16 cellular contexts compared by ENCODE assay signal in genomic region chr11:124752471-124753100, GRCh38. TPM values are rescaled to one million over a fixed set of nuclear protein-coding genes. Genes with fewer than 3 reads are reported as not detected.
DNase-seq lines count a peak whose midpoint lies in the region; ATAC-seq and TF ChIP-seq lines count a peak whose summit lies in the region.
"Had no signal": no experiment of that assay in that cellular context is flagged by ENCODE, and none has a peak within 500 bp of the region (broad histone marks: within the 10 kb centered on the region; RNA-seq: fewer than 3 reads in every experiment).

No MANE protein-coding gene starts in this region.

- no peak for TF ChIP-seq CTCF in CD8-positive, alpha-beta T cell (IDR thresholded peaks at IDR 0.05)
- TF ChIP-seq CTCF in lower lobe of right lung (IDR thresholded peaks at IDR 0.05) (no peak), MM.1S (IDR thresholded peaks at IDR 0.05; ENCODE audit: low read length) (no peak)

- no peak for ATAC-seq in CD8-positive, alpha-beta T cell
- ATAC-seq in activated naive CD8-positive, alpha-beta T cell treated with anti-CD3 and anti-CD28 coated beads, Interleukin-2, amount 50 U/mL, for 24 hours, result no peak
- peak in 1 of 2 donors; percentile 4 for ATAC-seq in lower lobe of right lung
- no peak for ATAC-seq in left lobe of liver
- no peak for ATAC-seq in activated CD4-positive, alpha-beta T cell treated with anti-CD3 and anti-CD28 coated beads for 36 hours
- ATAC-seq: HCT116 had no signal

- no peaks in the 10 kb centered on the region for H3K36me3 Mint-ChIP-seq in CD8-positive, alpha-beta T cell
- no peaks in the 10 kb centered on the region for H3K36me3 Mint-ChIP-seq in activated naive CD8-positive, alpha-beta T cell treated with anti-CD3 and anti-CD28 coated beads, Interleukin-2, amount 50 U/mL, for 24 hours (ENCODE audit: low read depth)
- no peaks in the 10 kb centered on the region for H3K36me3 Mint-ChIP-seq in activated CD4-positive, alpha-beta T cell treated with anti-CD3 and anti-CD28 coated beads for 36 hours (ENCODE audit: low read depth)

- H3K4me3 ChIP-seq in CD8-positive, alpha-beta T cell (ENCODE audit: low read depth, low read length), result no peak overlapping the region
- peak overlapping the region; percentile 37 for H3K4me3 ChIP-seq in H7 (ENCODE audit: insufficient read depth, low read depth, low read length)
- H3K4me3 ChIP-seq in lower lobe of right lung, result peak overlapping the region; percentile 49
- H3K4me3 ChIP-seq in MM.1S (ENCODE audit: low read length), result no peak overlapping the region

- no peaks in the 10 kb centered on the region for H3K79me2 ChIP-seq in MM.1S (ENCODE audit: low read length)

- H3K27me3 Mint-ChIP-seq in CD8-positive, alpha-beta T cell (ENCODE audit: low read depth), result peaks cover 23% of the 10 kb centered on the region
- H3K27me3 Mint-ChIP-seq in activated naive CD8-positive, alpha-beta T cell treated with anti-CD3 and anti-CD28 coated beads, Interleukin-2, amount 50 U/mL, for 24 hours, result peaks cover 16% of the 10 kb centered on the region
- peaks cover 13% of the 10 kb centered on the region for H3K27me3 Mint-ChIP-seq in activated CD4-positive, alpha-beta T cell treated with anti-CD3 and anti-CD28 coated beads for 36 hours
- H3K27me3 Mint-ChIP-seq: naive B cell had no signal

- no peak overlapping the region for H3K9ac ChIP-seq in MM.1S (ENCODE audit: low read length)

- no peaks in the 10 kb centered on the region for H3K4me1 ChIP-seq in CD8-positive, alpha-beta T cell (ENCODE audit: insufficient read depth, low read length)
- H3K4me1 ChIP-seq in lower lobe of right lung, result peaks cover 73% of the 10 kb centered on the region
- H3K4me1 ChIP-seq in MM.1S (ENCODE audit: low read length), result peaks cover 8% of the 10 kb centered on the region

- no peaks in the 10 kb centered on the region for H3K9me3 Mint-ChIP-seq in CD8-positive, alpha-beta T cell
- H3K9me3 Mint-ChIP-seq in activated naive CD8-positive, alpha-beta T cell treated with anti-CD3 and anti-CD28 coated beads, Interleukin-2, amount 50 U/mL, for 24 hours, result no peaks in the 10 kb centered on the region
- H3K9me3 Mint-ChIP-seq in activated CD4-positive, alpha-beta T cell treated with anti-CD3 and anti-CD28 coated beads for 36 hours (ENCODE audit: low read depth), result no peaks in the 10 kb centered on the region
- H3K9me3 Mint-ChIP-seq: naive B cell; stimulated activated naive CD8-positive, alpha-beta T cell treated with anti-CD3 and anti-CD28 coated beads, Interleukin-15, amount 100 ng/mL, for 72 hours had no signal

- no peak overlapping the region for H2AFZ ChIP-seq in MM.1S (ENCODE audit: low read length)

- no peak overlapping the region for H3K27ac ChIP-seq in CD8-positive, alpha-beta T cell (ENCODE audit: low read depth, low read length)
- peak overlapping the region; percentile 84 for H3K27ac ChIP-seq in lower lobe of right lung
- no peak overlapping the region for H3K27ac ChIP-seq in MM.1S (ENCODE audit: low read length)
- H3K27ac ChIP-seq: sigmoid colon had no signal

- H3K36me3 ChIP-seq in CD8-positive, alpha-beta T cell (ENCODE audit: insufficient read depth, low read length), result no peaks in the 10 kb centered on the region
- no peaks in the 10 kb centered on the region for H3K36me3 ChIP-seq in H7 (replicated peaks; ENCODE audit: control insufficient read depth, insufficient read depth, low read length)
- H3K36me3 ChIP-seq in lower lobe of right lung, result peaks cover 40% of the 10 kb centered on the region
- H3K36me3 ChIP-seq in MM.1S (replicated peaks; ENCODE audit: insufficient read depth, low read length), result no peaks in the 10 kb centered on the region
- H3K36me3 ChIP-seq: sigmoid colon had no signal

- H3K4me2 ChIP-seq in MM.1S (ENCODE audit: low read depth, low read length), result no peak overlapping the region

- no peaks in the 10 kb centered on the region for H4K20me1 ChIP-seq in MM.1S (ENCODE audit: insufficient read depth, low read length)

- no peaks in the 10 kb centered on the region for H3K9me3 ChIP-seq in CD8-positive, alpha-beta T cell (ENCODE audit: low read length)
- no peaks in the 10 kb centered on the region for H3K9me3 ChIP-seq in lower lobe of right lung
- H3K9me3 ChIP-seq in MM.1S (replicated peaks; ENCODE audit: insufficient read depth, low read length), result no peaks in the 10 kb centered on the region
- H3K9me3 ChIP-seq: sigmoid colon had no signal

- no peak for DNase-seq in CD8-positive, alpha-beta T cell
- DNase-seq in H7, result peak; percentile 69
- no peak for DNase-seq in activated naive CD8-positive, alpha-beta T cell treated with anti-CD3 and anti-CD28 coated beads, Interleukin-2, amount 50 U/mL, for 24 hours
- no peak for DNase-seq in lower lobe of right lung
- DNase-seq in COR-L47 (lab: John Stamatoyannopoulos, UW), result no peak
- no peak for DNase-seq in left lobe of liver (ENCODE audit: low spot score)
- DNase-seq in activated CD4-positive, alpha-beta T cell treated with anti-CD3 and anti-CD28 coated beads for 36 hours, result no peak
- no peak for DNase-seq in MM.1S
- DNase-seq: aorta; naive B cell; NCI-H1694; SHP77 treated with DMSO at 0.1 percent for 48 hours; sigmoid colon; stimulated activated naive CD8-positive, alpha-beta T cell treated with anti-CD3 and anti-CD28 coated beads, Interleukin-15, amount 100 ng/mL, for 72 hours had no signal

- peaks cover 11% of the 10 kb centered on the region for H3K4me1 Mint-ChIP-seq in CD8-positive, alpha-beta T cell (ENCODE audit: low read depth)
- H3K4me1 Mint-ChIP-seq in activated naive CD8-positive, alpha-beta T cell treated with anti-CD3 and anti-CD28 coated beads, Interleukin-2, amount 50 U/mL, for 24 hours, result peaks cover 15% of the 10 kb centered on the region
- no peaks in the 10 kb centered on the region for H3K4me1 Mint-ChIP-seq in activated CD4-positive, alpha-beta T cell treated with anti-CD3 and anti-CD28 coated beads for 36 hours

- H3F3A ChIP-seq in MM.1S (ENCODE audit: insufficient read depth, low read length), result no peaks in the 10 kb centered on the region

- POLR2A ChIA-PET in CD8-positive, alpha-beta T cell (lab: Charles Lee), result interaction anchor here (1.6 kb wide), 1 partner anchor 10 kb away, joined by 3 read pairs; no protein-coding TSS in a partner anchor
- POLR2A ChIA-PET in activated CD4-positive, alpha-beta T cell treated with anti-CD3 and anti-CD28 coated beads for 36 hours (lab: Charles Lee), result no interaction called here

- H3K27ac Mint-ChIP-seq in CD8-positive, alpha-beta T cell, result peak overlapping the region; percentile 37
- H3K27ac Mint-ChIP-seq in activated naive CD8-positive, alpha-beta T cell treated with anti-CD3 and anti-CD28 coated beads, Interleukin-2, amount 50 U/mL, for 24 hours, result peak overlapping the region; percentile 35
- no peak overlapping the region for H3K27ac Mint-ChIP-seq in activated CD4-positive, alpha-beta T cell treated with anti-CD3 and anti-CD28 coated beads for 36 hours

- H3K27me3 ChIP-seq in CD8-positive, alpha-beta T cell (ENCODE audit: insufficient read depth, low read length), result no peaks in the 10 kb centered on the region
- peaks cover 99% of the 10 kb centered on the region for H3K27me3 ChIP-seq in H7 (ENCODE audit: control insufficient read depth, insufficient read depth, low read length)
- no peaks in the 10 kb centered on the region for H3K27me3 ChIP-seq in lower lobe of right lung (ENCODE audit: low read depth)
- no peaks in the 10 kb centered on the region for H3K27me3 ChIP-seq in MM.1S (replicated peaks; ENCODE audit: insufficient read depth, low read length)

- intact Hi-C loops in CD8-positive, alpha-beta T cell (cut with DNase I, micrococcal nuclease), result no loop called here
- intact Hi-C loops in lower lobe of right lung (cut with DNase I), result no loop called here
- intact Hi-C loops in activated CD4-positive, alpha-beta T cell treated with anti-CD3 and anti-CD28 coated beads for 36 hours (cut with DNase I, micrococcal nuclease), result no loop called here

- CTCF ChIA-PET in CD8-positive, alpha-beta T cell (lab: Charles Lee), result interaction anchor here (0.6 to 2.3 kb wide), 8 partner anchors 9 to 84 kb away, joined by 3 to 21 read pairs (median 5); partner anchors contain the start of genes ESAM and MSANTD2
- CTCF ChIA-PET in activated CD4-positive, alpha-beta T cell treated with anti-CD3 and anti-CD28 coated beads for 36 hours (lab: Charles Lee), result interaction anchor here (0.6 to 1.3 kb wide), 6 partner anchors 10 to 388 kb away, joined by 3 to 4 read pairs (median 3); no protein-coding TSS in a partner anchor

- H3K9me2 ChIP-seq in MM.1S (replicated peaks; ENCODE audit: insufficient read depth, low read length), result no peaks in the 10 kb centered on the region

- peak overlapping the region; percentile 70 for H3K4me3 Mint-ChIP-seq in CD8-positive, alpha-beta T cell
- H3K4me3 Mint-ChIP-seq in activated naive CD8-positive, alpha-beta T cell treated with anti-CD3 and anti-CD28 coated beads, Interleukin-2, amount 50 U/mL, for 24 hours, result peak overlapping the region; percentile 58
- no peak overlapping the region for H3K4me3 Mint-ChIP-seq in activated CD4-positive, alpha-beta T cell treated with anti-CD3 and anti-CD28 coated beads for 36 hours

RNA-seq across cellular contexts. Expression of gene VSIG2, which starts 0.5 kb away (rescaled TPM):
- total RNA-seq in CD8-positive, alpha-beta T cell, result under 1 TPM; 0.58 to 0.65 TPM
- 0.48 and 0.90 TPM in 2 replicates for total RNA-seq in H7 (2014; rRNA removed; shearing (Covaris generic))
- total RNA-seq in lower lobe of right lung, result 30.5 TPM
- total RNA-seq in left lobe of liver, result 1.3 TPM
- not detected for total RNA-seq in activated CD4-positive, alpha-beta T cell treated with anti-CD3 and anti-CD28 coated beads for 36 hours
- total RNA-seq: frontal cortex had no signal

RNA-seq across cellular contexts. Expression of gene ESAM, which starts 9.5 kb away (rescaled TPM):
- 1 to 10 TPM in 1 of 2 experiments, under 1 TPM in 1; 0.69 to 1.6 TPM for total RNA-seq in CD8-positive, alpha-beta T cell
- total RNA-seq in H7 (2014; rRNA removed; shearing (Covaris generic)), result 0.38 and 0.85 TPM in 2 replicates
- total RNA-seq in lower lobe of right lung, result 131 TPM
- total RNA-seq in left lobe of liver, result 10.5 TPM
- total RNA-seq in activated CD4-positive, alpha-beta T cell treated with anti-CD3 and anti-CD28 coated beads for 36 hours, result under 1 TPM; 0.39 to 0.53 TPM

RNA-seq across cellular contexts. Expression of gene NRGN, which starts 12.8 kb away (rescaled TPM):
- total RNA-seq in CD8-positive, alpha-beta T cell, result under 1 TPM; 0.31 to 0.41 TPM
- 0.80 and 0.85 TPM in 2 replicates for total RNA-seq in H7 (2014; rRNA removed; shearing (Covaris generic))
- total RNA-seq in lower lobe of right lung (99.1 TPM), left lobe of liver (1.4 TPM)
- 10 to 100 TPM; 13.5 to 18.1 TPM for total RNA-seq in activated CD4-positive, alpha-beta T cell treated with anti-CD3 and anti-CD28 coated beads for 36 hours

RNA-seq across cellular contexts. Expression of gene MSANTD2, which starts 47.6 kb away (rescaled TPM):
- 1 to 10 TPM; 4.3 to 4.5 TPM for total RNA-seq in CD8-positive, alpha-beta T cell
- total RNA-seq in H7 (2014; rRNA removed; shearing (Covaris generic)), result 10.3 and 18.3 TPM in 2 replicates
- total RNA-seq in lower lobe of right lung (15.4 TPM), left lobe of liver (4.9 TPM)
- total RNA-seq in activated CD4-positive, alpha-beta T cell treated with anti-CD3 and anti-CD28 coated beads for 36 hours, result 1 to 10 TPM; 6.9 to 8.6 TPM

Comparison
In these comparisons a context has a peak if more than half of its experiments do, and no peak if none do; other contexts are left out.
1. H3K4me3 ChIP-seq: peak in H7 (single experiment) and lower lobe of right lung (single experiment); none in CD8-positive, alpha-beta T cell (single experiment) and MM.1S (single experiment).
2. RNA of gene VSIG2, which starts 0.5 kb away (total RNA-seq): 30.5 TPM in lower lobe of right lung (single experiment); 1.3 TPM in left lobe of liver (single experiment), 0.48 to 0.90 TPM in H7, 0.58 to 0.65 TPM in CD8-positive, alpha-beta T cell and not detected in activated CD4-positive, alpha-beta T cell treated with anti-CD3 and anti-CD28 coated beads for 36 hours; every median in the first group is over 10 times any median in the second.
3. RNA of gene ESAM, which starts 9.5 kb away (total RNA-seq): 131 TPM in lower lobe of right lung (single experiment); 10.5 TPM in left lobe of liver (single experiment), 0.69 to 1.6 TPM in CD8-positive, alpha-beta T cell, 0.39 to 0.53 TPM in activated CD4-positive, alpha-beta T cell treated with anti-CD3 and anti-CD28 coated beads for 36 hours and 0.38 to 0.85 TPM in H7; every median in the first group is over 10 times any median in the second.